ENCODE assay signal across 8 cellular contexts in genomic region chr1:226308166-226308722, GRCh38. TPM values are rescaled to one million over a fixed set of nuclear protein-coding genes. Genes with fewer than 3 reads are reported as not detected.
DNase-seq lines count a peak whose midpoint lies in the region; TF ChIP-seq lines count a peak whose summit lies in the region.

No MANE protein-coding gene starts in this region.

- H3K9me2 ChIP-seq in GM23248 (ENCODE audit: insufficient read depth), result no peaks in the 10 kb centered on the region

- peak overlapping the region; percentile 94 for H3K9ac ChIP-seq in GM23248

- H3F3A ChIP-seq in GM23248 (ENCODE audit: insufficient read depth), result no peaks in the 10 kb centered on the region

- TF ChIP-seq CTCF in GM12875 (IDR thresholded peaks at IDR 0.05; ENCODE audit: borderline replicate concordance, insufficient read depth, low read depth, low read length), result no peak
- TF ChIP-seq CTCF in GM20000 (IDR thresholded peaks at IDR 0.05; ENCODE audit: extremely low read depth, missing control alignments), result no peak

- no peaks in the 10 kb centered on the region for H3K9me3 ChIP-seq in GM23248 (ENCODE audit: low read depth)
- H3K9me3 ChIP-seq in iPS-18c (ENCODE audit: control insufficient read depth, insufficient read depth, low read length), result no peaks in the 10 kb centered on the region

- H3K79me2 ChIP-seq in GM23248 (ENCODE audit: insufficient read depth), result peaks cover 42% of the 10 kb centered on the region

- peaks cover 26% of the 10 kb centered on the region for H3K27me3 Mint-ChIP-seq in activated naive CD8-positive, alpha-beta T cell treated with anti-CD3 and anti-CD28 coated beads for 36 hours

- H2AFZ ChIP-seq in GM23248, result peak overlapping the region; percentile 100

- H3K4me3 ChIP-seq in GM12875 (ENCODE audit: low read depth, low read length) (peak overlapping the region; percentile 100), GM23248 (peak overlapping the region; percentile 100), iPS-18c (ENCODE audit: insufficient read depth, low read depth, low read length) (peak overlapping the region; percentile 99)

- peaks cover 24% of the 10 kb centered on the region for H3K4me1 Mint-ChIP-seq in activated naive CD8-positive, alpha-beta T cell treated with anti-CD3 and anti-CD28 coated beads for 36 hours

- 3 to 9% methylated on average over 7 to 14 of the region's 14 CpGs for WGBS in GM23248 (ENCODE audit: low coverage in 1 of 2, low lambda C conversion rate in 2 of 2, missing lambda C conversion rate in 2 of 2), 2 experiments

- DNase-seq in GM23248 (no peak), NCI-H1092 treated with DMSO at 0.1 percent for 48 hours (lab: John Stamatoyannopoulos, UW) (peak; percentile 44), Ammon's horn (ENCODE audit: low spot score) (no peak), GM20000 (ENCODE audit: low spot score) (no peak)
- DNase-seq in activated naive CD8-positive, alpha-beta T cell treated with anti-CD3 and anti-CD28 coated beads for 36 hours, result no peak
- peak; percentile 7 to 18 for DNase-seq in stimulated activated CD4-positive, alpha-beta T cell treated with anti-CD3 and anti-CD28 coated beads, Interleukin-4, amount 100 ng/mL, for 48 hours (ENCODE audit: low read depth in 2 of 2)

- H3K27me3 ChIP-seq in GM23248 (replicated peaks; ENCODE audit: insufficient read depth), result no peaks in the 10 kb centered on the region

- peak overlapping the region; percentile 71 for H3K27ac ChIP-seq in GM23248

- no peaks in the 10 kb centered on the region for H3K9me3 Mint-ChIP-seq in activated naive CD8-positive, alpha-beta T cell treated with anti-CD3 and anti-CD28 coated beads for 36 hours

- H3K4me1 ChIP-seq in GM23248 (ENCODE audit: insufficient read depth), result 0 out of 2 replicates have a peak, but pooled peaks cover 4% of the 10 kb centered on the region

- no peaks in the 10 kb centered on the region for H4K20me1 ChIP-seq in GM23248 (ENCODE audit: insufficient read depth)

- H3K4me2 ChIP-seq in GM23248 (ENCODE audit: unreplicated experiment), result peak overlapping the region; percentile 88

- peak overlapping the region; percentile 84 for H3K27ac Mint-ChIP-seq in activated naive CD8-positive, alpha-beta T cell treated with anti-CD3 and anti-CD28 coated beads for 36 hours

- H3K36me3 Mint-ChIP-seq in activated naive CD8-positive, alpha-beta T cell treated with anti-CD3 and anti-CD28 coated beads for 36 hours, result peaks cover 4% of the 10 kb centered on the region

- peak overlapping the region; percentile 91 for H3K4me3 Mint-ChIP-seq in activated naive CD8-positive, alpha-beta T cell treated with anti-CD3 and anti-CD28 coated beads for 36 hours

- no peaks in the 10 kb centered on the region for H3K36me3 ChIP-seq in GM23248 (ENCODE audit: low read depth)

- in situ Hi-C loops in GM23248 (cut with MboI), result no loop called here

RNA-seq across cellular contexts. Expression of gene LIN9, which starts 0.7 kb away (rescaled TPM):
- total RNA-seq in GM23248 (2014; rRNA removed; shearing (Covaris generic)), result 2.8 and 4.0 TPM in 2 replicates
- 3.9 and 4.7 TPM in 2 replicates for polyA plus RNA-seq in GM23248 (2016; fragmentation: Nextera tagmentation; extraction: Ambion mirVana)
- 10 to 100 TPM; 10.5 to 11.1 TPM for total RNA-seq in activated naive CD8-positive, alpha-beta T cell treated with anti-CD3 and anti-CD28 coated beads for 36 hours

Comparison
In these comparisons a context has a peak if more than half of its experiments do, and no peak if none do; other contexts are left out.
1. DNase-seq: peak in NCI-H1092 treated with DMSO at 0.1 percent for 48 hours (single experiment) and stimulated activated CD4-positive, alpha-beta T cell treated with anti-CD3 and anti-CD28 coated beads, Interleukin-4, amount 100 ng/mL, for 48 hours (2 of 2); none in GM23248 (single experiment), activated naive CD8-positive, alpha-beta T cell treated with anti-CD3 and anti-CD28 coated beads for 36 hours (single experiment), Ammon's horn (single experiment) and GM20000 (single experiment).
2. Peak in every context shown above with its lines, with median percentiles within 50 percentile points of each other: H3K4me3 ChIP-seq.